15 cellular contexts compared by ENCODE assay signal in the genomic region with DNA sequence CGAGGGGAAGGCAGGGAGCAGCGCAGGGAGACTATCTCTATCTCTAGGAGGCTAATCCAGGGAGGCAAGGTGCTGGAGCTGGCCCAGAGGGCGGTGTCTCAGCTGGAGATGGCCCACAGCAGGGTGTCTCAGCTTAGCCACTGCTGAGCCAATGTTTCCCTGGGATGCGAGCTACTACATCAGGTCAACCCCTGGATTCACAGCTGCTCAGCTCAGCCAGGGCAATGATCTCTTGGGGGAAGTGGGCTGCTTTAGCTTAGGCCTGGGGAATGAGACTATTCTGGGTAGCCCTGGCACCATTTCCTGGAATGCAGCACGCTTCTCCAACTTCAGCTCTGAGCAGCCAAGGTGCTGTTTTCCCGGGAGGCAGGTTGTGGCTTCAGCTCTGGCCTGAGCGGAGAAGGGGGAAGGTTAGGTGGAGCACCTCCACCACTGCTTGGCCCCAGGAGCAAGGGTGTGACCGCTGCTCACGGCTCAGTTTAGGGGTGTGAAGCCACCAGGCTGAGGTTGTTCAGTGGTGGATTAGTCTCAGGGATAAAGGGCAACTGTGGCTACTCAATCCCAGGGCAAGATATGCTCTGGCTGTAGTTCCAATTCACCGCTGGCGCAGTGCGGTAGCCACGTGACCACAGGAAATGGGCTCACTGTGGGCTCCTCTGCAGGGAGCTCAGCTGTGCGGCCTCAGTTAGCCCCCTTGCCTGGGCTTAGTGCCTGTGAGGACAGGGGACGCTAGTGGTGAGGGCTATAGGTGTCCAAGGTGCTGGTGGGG. TPM values are rescaled to one million over a fixed set of nuclear protein-coding genes. Genes with fewer than 3 reads are reported as not detected.
DNase-seq lines count a peak whose midpoint lies in the region; ATAC-seq and TF ChIP-seq lines count a peak whose summit lies in the region.
"Had no signal": no experiment of that assay in that cellular context is flagged by ENCODE, and none has a peak within 500 bp of the region (broad histone marks: within the 10 kb centered on the region; RNA-seq: fewer than 3 reads in every experiment).

No MANE protein-coding gene starts in this region.

- no peak for TF ChIP-seq CTCF in choroid plexus epithelial cell (conservative IDR thresholded peaks at IDR 0.05; ENCODE audit: low read depth, low read length)
- no peak for TF ChIP-seq CTCF in Calu3 (IDR thresholded peaks at IDR 0.05; ENCODE audit: unreplicated experiment)

- H3K36me3 Mint-ChIP-seq in Calu3 (ENCODE audit: insufficient read depth, unreplicated experiment): no peaks in the 10 kb centered on the region
- H3K36me3 Mint-ChIP-seq: activated naive CD4-positive, alpha-beta T cell treated with anti-CD3 and anti-CD28 coated beads, Interleukin-2, amount 50 U/mL, for 24 hours; CD14-positive monocyte had no signal

- BruUV-seq in Calu3 (replicated peaks; lab: Mats Ljungman, UMichigan): no TSS peak

- peaks cover 13% of the 10 kb centered on the region for H3K27me3 Mint-ChIP-seq in Calu3 (ENCODE audit: unreplicated experiment)

- no peak overlapping the region for H3K4me3 Mint-ChIP-seq in Calu3 (ENCODE audit: low read depth, unreplicated experiment)
- H3K4me3 Mint-ChIP-seq: activated naive CD4-positive, alpha-beta T cell treated with anti-CD3 and anti-CD28 coated beads, Interleukin-2, amount 50 U/mL, for 24 hours; CD14-positive monocyte; naive thymus-derived CD8-positive, alpha-beta T cell had no signal

- H3K4me3 ChIP-seq in choroid plexus epithelial cell (ENCODE audit: low read depth, low read length): no peak overlapping the region
- H3K4me3 ChIP-seq: left ventricle myocardium inferior, psoas muscle had no signal

- no peak for ATAC-seq in sciatic nerve
- ATAC-seq: naive thymus-derived CD8-positive, alpha-beta T cell had no signal

- DNase-seq in NCI-H69 (lab: John Stamatoyannopoulos, UW) (peak; percentile 39), choroid plexus epithelial cell (ENCODE audit: low read depth) (peak; percentile 13), sciatic nerve (ENCODE audit: low spot score) (peak; percentile 32), Calu3 (no peak)
- DNase-seq in stimulated activated CD8-positive, alpha-beta memory T cell treated with anti-CD3 and anti-CD28 coated beads, Interleukin-4, amount 100 ng/mL, for 48 hours: no peak
- DNase-seq: DMS79; left ventricle myocardium inferior; naive thymus-derived CD8-positive, alpha-beta T cell; NCI-H526; psoas muscle; RPMI8226; substantia nigra had no signal

- H3K27ac Mint-ChIP-seq in Calu3 (ENCODE audit: unreplicated experiment): no peak overlapping the region
- H3K27ac Mint-ChIP-seq: activated naive CD4-positive, alpha-beta T cell treated with anti-CD3 and anti-CD28 coated beads, Interleukin-2, amount 50 U/mL, for 24 hours; naive thymus-derived CD8-positive, alpha-beta T cell had no signal

- intact Hi-C loops in sciatic nerve (cut with DNase I) (no loop called here), Calu3 (cut with micrococcal nuclease; ENCODE audit: unreplicated experiment) (no loop called here)

- no peaks in the 10 kb centered on the region for H3K4me1 Mint-ChIP-seq in Calu3 (ENCODE audit: low read depth, unreplicated experiment)
- H3K4me1 Mint-ChIP-seq: activated naive CD4-positive, alpha-beta T cell treated with anti-CD3 and anti-CD28 coated beads, Interleukin-2, amount 50 U/mL, for 24 hours; naive thymus-derived CD8-positive, alpha-beta T cell had no signal

- CTCF ChIA-PET in Calu3 (lab: Charles Lee): no interaction called here

- H3K9me3 Mint-ChIP-seq in Calu3 (ENCODE audit: low read depth, unreplicated experiment): peaks cover 5% of the 10 kb centered on the region
- H3K9me3 Mint-ChIP-seq: activated naive CD4-positive, alpha-beta T cell treated with anti-CD3 and anti-CD28 coated beads, Interleukin-2, amount 50 U/mL, for 24 hours had no signal

RNA-seq across cellular contexts. Expression of a gene that starts 5.2 kb away (rescaled TPM):
- 0.40 TPM for total RNA-seq in sciatic nerve
- not detected in 2 replicates for total RNA-seq in Calu3 (2022)
- total RNA-seq: left ventricle myocardium inferior, psoas muscle had no signal

RNA-seq across cellular contexts. Expression of a gene that starts 13.6 kb away (rescaled TPM):
- total RNA-seq in sciatic nerve (not detected), Calu3 (2022) (not detected in 2 replicates)
- total RNA-seq: left ventricle myocardium inferior; naive thymus-derived CD8-positive, alpha-beta T cell; psoas muscle; T-helper 1 cell treated with Interleukin-12 subunit alpha and Interleukin-12 subunit beta and Interleukin-4 antibody, amounts not matched to agents 30 ng/mL and 1 ng/mL, for 36 hours had no signal

RNA-seq across cellular contexts. Expression of a gene that starts 18.2 kb away (rescaled TPM):
- not detected for total RNA-seq in sciatic nerve
- 10.3 and 15.5 TPM in 2 replicates for total RNA-seq in Calu3 (2022)
- total RNA-seq: naive thymus-derived CD8-positive, alpha-beta T cell; psoas muscle had no signal

RNA-seq across cellular contexts. Expression of a gene that starts 24.5 kb away (rescaled TPM):
- total RNA-seq in sciatic nerve (not detected), Calu3 (2022) (7.9 and 13.2 TPM in 2 replicates)
- total RNA-seq: left ventricle myocardium inferior; naive thymus-derived CD8-positive, alpha-beta T cell; psoas muscle; T-helper 1 cell treated with Interleukin-12 subunit alpha and Interleukin-12 subunit beta and Interleukin-4 antibody, amounts not matched to agents 30 ng/mL and 1 ng/mL, for 36 hours had no signal

RNA-seq across cellular contexts. Expression of a gene that starts 34.8 kb away (rescaled TPM):
- 228 TPM for total RNA-seq in sciatic nerve
- total RNA-seq in Calu3 (2022): 269 TPM in 2 replicates

Comparison
In these comparisons a context has a peak if more than half of its experiments do, and no peak if none do; other contexts are left out.
1. DNase-seq: peak in NCI-H69 (single experiment), choroid plexus epithelial cell (single experiment) and sciatic nerve (single experiment); none in stimulated activated CD8-positive, alpha-beta memory T cell treated with anti-CD3 and anti-CD28 coated beads, Interleukin-4, amount 100 ng/mL, for 48 hours (single experiment) and Calu3 (single experiment).